In genomic region chr1:24721533-24721932, GRCh38 we compare ENCODE assay signal across 2 cellular contexts.
A peak's percentile ranks its signal among the peaks of the same experiment; 100 is the strongest.
TF ChIP-seq lines count a peak whose summit lies in the region.

No MANE protein-coding gene starts in this region.

TF ChIP-seq in HepG2, 621 proteins besides CTCF, POLR2A, EP300 and RAD21:
- TF ChIP-seq ZNF607 (CRISPR knock-in tag; IDR thresholded peaks at IDR 0.05; ENCODE audit: borderline replicate concordance): no peak
- TF ChIP-seq ZBTB38 (CRISPR knock-in tag; IDR thresholded peaks at IDR 0.05): peak; percentile 31; the same call in 1 of the 2 replicates
- no peak for TF ChIP-seq RNF219 (CRISPR knock-in tag; IDR thresholded peaks at IDR 0.05)
TF ChIP-seq in HepG2: peak in this region for 1.

TF ChIP-seq in GM12891, 5 proteins besides CTCF, POLR2A, EP300 and RAD21:
- TF ChIP-seq TAF1 (IDR thresholded peaks at IDR 0.05; ENCODE audit: low read depth, low read length): no peak
- no peak for TF ChIP-seq POLR2AphosphoS5 (IDR thresholded peaks at IDR 0.05; ENCODE audit: low read depth, low read length)
- no peak for TF ChIP-seq PAX5 (IDR thresholded peaks at IDR 0.05; ENCODE audit: insufficient read depth, low read length, severe bottlenecking)
- no peak for TF ChIP-seq POU2F2 (IDR thresholded peaks at IDR 0.05; ENCODE audit: low read depth, low read length)
- no peak for TF ChIP-seq SPI1 (IDR thresholded peaks at IDR 0.05; ENCODE audit: low read depth, low read length)
